8 cellular contexts compared by ENCODE assay signal in the genomic region with DNA sequence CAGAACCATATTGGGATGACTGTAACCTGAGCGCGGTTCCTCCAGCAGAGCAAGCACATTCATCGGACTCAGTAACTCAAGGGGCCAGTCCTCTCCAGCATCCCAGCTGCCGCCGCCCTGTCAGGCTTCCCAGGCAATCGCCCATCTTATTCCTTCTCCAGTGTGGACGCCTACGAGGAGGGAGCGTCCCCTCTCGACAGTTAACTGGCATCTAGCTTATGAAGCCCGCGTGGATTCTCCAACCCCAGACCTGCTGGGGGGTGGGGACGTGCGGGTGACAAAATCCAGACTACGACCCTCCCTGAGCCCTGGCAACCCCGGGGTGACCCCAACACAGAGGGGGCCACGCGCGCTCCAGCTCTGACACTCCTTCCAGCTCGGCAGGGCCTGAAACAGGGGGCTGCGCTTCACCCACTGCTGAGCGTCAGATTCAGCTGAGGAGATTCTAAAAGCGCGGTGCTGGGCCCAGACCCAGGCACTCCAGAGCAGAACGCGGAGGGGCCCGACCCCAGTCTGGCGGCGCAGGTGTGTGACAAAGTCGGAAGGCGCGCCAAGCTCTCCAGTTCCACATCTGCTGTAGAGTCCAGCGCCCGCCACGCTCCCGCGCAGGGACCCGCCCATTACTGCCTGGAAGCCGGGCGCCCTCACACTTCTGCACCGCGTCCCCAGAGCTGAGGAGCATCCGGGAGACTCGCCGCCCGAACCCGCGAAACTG. TPM values are rescaled to one million over a fixed set of nuclear protein-coding genes. Genes with fewer than 3 reads are reported as not detected.
DNase-seq lines count a peak whose midpoint lies in the region; ATAC-seq, FAIRE-seq and TF ChIP-seq lines count a peak whose summit lies in the region.

No MANE protein-coding gene starts in this region.

- TSS peak; percentile 74 for BruUV-seq in HepG2 (replicated peaks; lab: Mats Ljungman, UMichigan)

- POLR2A ChIA-PET in HepG2 (lab: Yijun Ruan, JAX): interaction anchor here (0.8 to 1.9 kb wide), 3 partner anchors 12 to 166 kb away, joined by 4 to 16 read pairs (median 4); a partner anchor contains a TSS

- peak overlapping the region; percentile 43 for H2AFZ ChIP-seq in HepG2 (ENCODE audit: low read length)

- TF ChIP-seq EP300 in HepG2 (IDR thresholded peaks at IDR 0.05; ENCODE audit: low read depth in 2 of 2, low read length in 2 of 2) (no peak), HepG2 (CRISPR knock-in tag; IDR thresholded peaks at IDR 0.05; ENCODE audit: borderline replicate concordance) (no peak)

- peak; percentile 51 for TF ChIP-seq CTCF in HepG2 (CRISPR knock-in tag; IDR thresholded peaks at IDR 0.05)

- peak overlapping the region; percentile 69 for H3K9ac ChIP-seq in HepG2 (ENCODE audit: insufficient read depth, low read depth, low read length)

- no peaks in the 10 kb centered on the region for H3K79me2 ChIP-seq in HepG2 (ENCODE audit: insufficient read depth, low read length)

- TF ChIP-seq RAD21 in HepG2 (CRISPR knock-in tag; IDR thresholded peaks at IDR 0.05): no peak

- H3K27ac ChIP-seq in HepG2 (ENCODE audit: extremely low read length, insufficient read depth, low read length): peak overlapping the region; percentile 73

- in situ Hi-C loops in HepG2 (cut with HindIII; ENCODE audit: extremely low pct_ligation_motif_present, low pct_unique_long_range_greater_than_20kb): no loop called here

- intact Hi-C loops in HepG2 (cut with micrococcal nuclease; ENCODE audit: unreplicated experiment): no loop called here

- peak; percentile 62 for ATAC-seq in HG02798 (IDR thresholded peaks at IDR 0.05; ENCODE audit: poor library complexity, unreplicated experiment)
- ATAC-seq in SK-N-SH treated with all-trans-retinoic acid at 6 μM for 48 hours: peak; percentile 86
- peak; percentile 91 for ATAC-seq in HepG2

- no peaks in the 10 kb centered on the region for H3K36me3 ChIP-seq in HepG2 (replicated peaks in 1 of 2; ENCODE audit: control insufficient read depth in 1 of 2, insufficient read depth in 2 of 2, low read length in 2 of 2)

- peak; percentile 57 for FAIRE-seq in HepG2 (lab: Jason Lieb, UNC)

- no peaks in the 10 kb centered on the region for H4K20me1 ChIP-seq in HepG2 (ENCODE audit: insufficient read depth, low read length)

- no peaks in the 10 kb centered on the region for H3K9me3 ChIP-seq in HepG2 (ENCODE audit: low read length)

- DNase-seq in AML-193 (lab: John Stamatoyannopoulos, UW) (peak; percentile 80 to 82), NCI-H1092 treated with DMSO at 0.1 percent for 48 hours (lab: John Stamatoyannopoulos, UW) (peak; percentile 96), dermis blood vessel endothelial cell (peak; percentile 74), HepG2 (ENCODE audit: low spot score) (peak; percentile 47)
- peak; percentile 3 for DNase-seq in stimulated activated CD8-positive, alpha-beta memory T cell treated with anti-CD3 and anti-CD28 coated beads, Interleukin-4, amount 100 ng/mL, for 24 hours (ENCODE audit: low read depth)

- peaks cover 18% of the 10 kb centered on the region for H3K4me1 ChIP-seq in HepG2 (ENCODE audit: insufficient read depth, low read length)

- peak overlapping the region; percentile 61 to 87 (median 81) for H3K4me3 ChIP-seq in HepG2 (replicated peaks in 1 of 3; ENCODE audit: insufficient read depth in 1 of 3, low read depth in 2 of 3, low read length in 3 of 3)

- H3K4me2 ChIP-seq in HepG2 (ENCODE audit: low read depth, low read length): peak overlapping the region; percentile 83

- 0% methylated on average over 3 of the region's 48 CpGs for WGBS in HepG2 (ENCODE audit: low lambda C conversion rate)

- CTCF ChIA-PET in HepG2 (lab: Yijun Ruan, JAX; ENCODE audit: low intra/inter-chr PET ratio, low total read pairs): no interaction called here

- TF ChIP-seq POLR2A in GM15510 (IDR thresholded peaks at IDR 0.05; ENCODE audit: borderline replicate concordance, extremely low read depth, insufficient read length) (peak; percentile 75), HepG2 (IDR thresholded peaks at IDR 0.05; ENCODE audit: insufficient read depth in 1 of 2, low read depth in 2 of 2, low read length in 2 of 2) (peak in 1 of 2 experiments; percentile 35; a peak in 2 of 4 replicates)

- no peaks in the 10 kb centered on the region for H3K27me3 ChIP-seq in HepG2 (ENCODE audit: control insufficient read depth in 1 of 2, insufficient read depth in 2 of 2, low read length in 2 of 2)

TF ChIP-seq in SK-N-SH treated with all-trans-retinoic acid at 6 μM for 48 hours, 23 proteins besides CTCF, POLR2A, EP300 and RAD21 (continues in another document):
- no peak for TF ChIP-seq ZNF8 (CRISPR knock-in tag; IDR thresholded peaks at IDR 0.05)

TF ChIP-seq in HepG2, 621 proteins besides CTCF, POLR2A, EP300 and RAD21 (continues in another document):
- TF ChIP-seq ZNF44 (CRISPR knock-in tag; IDR thresholded peaks at IDR 0.05): peak; percentile 74; the same call in 1 of the 2 replicates
- no peak for TF ChIP-seq GABPA (IDR thresholded peaks at IDR 0.05; ENCODE audit: low read depth, low read length)
- no peak for TF ChIP-seq GABPA (CRISPR knock-in tag; IDR thresholded peaks at IDR 0.05; ENCODE audit: low read depth)
- TF ChIP-seq RAD51 (IDR thresholded peaks at IDR 0.05; ENCODE audit: borderline replicate concordance): no peak
- TF ChIP-seq, protein P1, sequence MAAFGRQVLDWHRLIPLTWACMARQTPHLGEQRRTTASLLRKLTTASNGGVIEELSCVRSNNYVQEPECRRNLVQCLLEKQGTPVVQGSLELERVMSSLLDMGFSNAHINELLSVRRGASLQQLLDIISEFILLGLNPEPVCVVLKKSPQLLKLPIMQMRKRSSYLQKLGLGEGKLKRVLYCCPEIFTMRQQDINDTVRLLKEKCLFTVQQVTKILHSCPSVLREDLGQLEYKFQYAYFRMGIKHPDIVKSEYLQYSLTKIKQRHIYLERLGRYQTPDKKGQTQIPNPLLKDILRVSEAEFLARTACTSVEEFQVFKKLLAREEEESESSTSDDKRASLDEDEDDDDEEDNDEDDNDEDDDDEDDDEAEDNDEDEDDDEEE (CRISPR knock-in tag; IDR thresholded peaks at IDR 0.05): no peak
- 0 out of 2 replicates have a peak, but pooled peaks have one; percentile 2 for TF ChIP-seq ZNF564 (CRISPR knock-in tag; IDR thresholded peaks at IDR 0.05)
- TF ChIP-seq SAP130 (CRISPR knock-in tag; IDR thresholded peaks at IDR 0.05; ENCODE audit: low read depth): peak; percentile 50
- 0 out of 2 replicates have a peak, but pooled peaks have one; percentile 56 for TF ChIP-seq NFATC3 (CRISPR knock-in tag; IDR thresholded peaks at IDR 0.05)

RNA-seq across cellular contexts. Expression of a gene that starts 43.9 kb away (rescaled TPM):
- total RNA-seq in dermis blood vessel endothelial cell: 0.34 and 0.56 TPM in 2 replicates
- 0.04 TPM in 1 of 2 replicates, not detected in the other for total RNA-seq in HepG2 (2016; rRNA removed; fragmentation: Illumina TruSeq; extraction: Trizol)
- not detected in 2 replicates for total RNA-seq in HepG2 (2016; cell fraction: cytosol; rRNA removed; fragmentation: Illumina TruSeq; extraction: Trizol; ENCODE audit: low read depth)
- total RNA-seq in HepG2 (2016; cell fraction: insoluble cytoplasmic fraction; rRNA removed; fragmentation: Illumina TruSeq; extraction: Trizol): not detected in 2 replicates
- not detected in 2 replicates for total RNA-seq in HepG2 (2016; cell fraction: membrane; rRNA removed; fragmentation: Illumina TruSeq; extraction: Trizol)
- total RNA-seq in HepG2 (2016; cell fraction: nucleus; rRNA removed; fragmentation: Illumina TruSeq; extraction: Trizol): not detected in 2 replicates
- polyA plus RNA-seq in HepG2 (2011; rRNA removed): 0.01 TPM in 1 of 2 replicates, not detected in the other
- polyA plus RNA-seq in HepG2 (2011; cell fraction: cytosol; rRNA removed): not detected in 2 replicates
- polyA plus RNA-seq in HepG2 (2011; cell fraction: nucleus; rRNA removed): 0.03 TPM in 1 of 2 replicates, not detected in the other
- polyA plus RNA-seq in HepG2 (2012): 0.07 and 0.16 TPM in 2 replicates
- polyA plus RNA-seq in HepG2 (2016; cell fraction: cytosol; fragmentation: Illumina TruSeq; extraction: Trizol; ENCODE audit: low read depth): not detected in 2 replicates
- polyA plus RNA-seq in HepG2 (2016; cell fraction: insoluble cytoplasmic fraction; fragmentation: Illumina TruSeq; extraction: Trizol; ENCODE audit: low read depth): not detected in 2 replicates
- polyA plus RNA-seq in HepG2 (2016; cell fraction: membrane; fragmentation: Illumina TruSeq; extraction: Trizol; ENCODE audit: low read depth): not detected in 2 replicates
- not detected in 2 replicates for polyA plus RNA-seq in HepG2 (2016; cell fraction: nucleus; fragmentation: Illumina TruSeq; extraction: Trizol; ENCODE audit: insufficient read depth, low read depth)
- 0.35 TPM in 1 of 2 replicates, not detected in the other for polyA minus RNA-seq in HepG2 (2011; rRNA and poly(A)+ RNA removed; ENCODE audit: low replicate concordance)
- not detected in 2 replicates for polyA minus RNA-seq in HepG2 (2011; cell fraction: cytosol; rRNA and poly(A)+ RNA removed)
- polyA minus RNA-seq in HepG2 (2011; cell fraction: nucleus; rRNA and poly(A)+ RNA removed): not detected in 2 replicates

RNA-seq across cellular contexts. Expression of a gene that starts 50.1 kb away (rescaled TPM):
- total RNA-seq in dermis blood vessel endothelial cell (39.8 and 112 TPM in 2 replicates), HepG2 (2016; rRNA removed; fragmentation: Illumina TruSeq; extraction: Trizol) (106 and 186 TPM in 2 replicates)
- total RNA-seq in HepG2 (2016; cell fraction: cytosol; rRNA removed; fragmentation: Illumina TruSeq; extraction: Trizol; ENCODE audit: low read depth): 27.7 and 41.1 TPM in 2 replicates
- total RNA-seq in HepG2 (2016; cell fraction: insoluble cytoplasmic fraction; rRNA removed; fragmentation: Illumina TruSeq; extraction: Trizol): 106 and 176 TPM in 2 replicates
- 37.7 and 38.9 TPM in 2 replicates for total RNA-seq in HepG2 (2016; cell fraction: membrane; rRNA removed; fragmentation: Illumina TruSeq; extraction: Trizol)
- total RNA-seq in HepG2 (2016; cell fraction: nucleus; rRNA removed; fragmentation: Illumina TruSeq; extraction: Trizol): 117 and 125 TPM in 2 replicates
- polyA plus RNA-seq in HepG2 (2011; rRNA removed): 31.0 and 33.6 TPM in 2 replicates
- polyA plus RNA-seq in HepG2 (2011; cell fraction: cytosol; rRNA removed): 24.6 and 25.3 TPM in 2 replicates
- 36.7 and 38.0 TPM in 2 replicates for polyA plus RNA-seq in HepG2 (2011; cell fraction: nucleus; rRNA removed)
- 65.7 and 92.6 TPM in 2 replicates for polyA plus RNA-seq in HepG2 (2012)
- polyA plus RNA-seq in HepG2 (2016; cell fraction: cytosol; fragmentation: Illumina TruSeq; extraction: Trizol; ENCODE audit: low read depth): 15.0 and 19.1 TPM in 2 replicates
- polyA plus RNA-seq in HepG2 (2016; cell fraction: insoluble cytoplasmic fraction; fragmentation: Illumina TruSeq; extraction: Trizol; ENCODE audit: low read depth): 175 and 178 TPM in 2 replicates
- polyA plus RNA-seq in HepG2 (2016; cell fraction: membrane; fragmentation: Illumina TruSeq; extraction: Trizol; ENCODE audit: low read depth): 28.8 and 31.3 TPM in 2 replicates
- polyA plus RNA-seq in HepG2 (2016; cell fraction: nucleus; fragmentation: Illumina TruSeq; extraction: Trizol; ENCODE audit: insufficient read depth, low read depth): 154 and 168 TPM in 2 replicates
- polyA minus RNA-seq in HepG2 (2011; rRNA and poly(A)+ RNA removed; ENCODE audit: low replicate concordance): 55.0 and 195 TPM in 2 replicates
- 51.5 and 63.7 TPM in 2 replicates for polyA minus RNA-seq in HepG2 (2011; cell fraction: cytosol; rRNA and poly(A)+ RNA removed)
- 76.7 and 120 TPM in 2 replicates for polyA minus RNA-seq in HepG2 (2011; cell fraction: nucleus; rRNA and poly(A)+ RNA removed)

Comparison
In these comparisons a context has a peak if more than half of its experiments do, and no peak if none do; other contexts are left out.
1. Peak in every context shown above with its lines: DNase-seq, ATAC-seq, H3K4me3 ChIP-seq and H3K27ac ChIP-seq.
2. DNase-seq: peak in every context shown above with its lines; median percentile 96 in NCI-H1092 treated with DMSO at 0.1 percent for 48 hours; 81 in AML-193; 74 in dermis blood vessel endothelial cell; 47 in HepG2; 3 in stimulated activated CD8-positive, alpha-beta memory T cell treated with anti-CD3 and anti-CD28 coated beads, Interleukin-4, amount 100 ng/mL, for 24 hours.